28 cellular contexts compared by ENCODE assay signal in the genomic region with DNA sequence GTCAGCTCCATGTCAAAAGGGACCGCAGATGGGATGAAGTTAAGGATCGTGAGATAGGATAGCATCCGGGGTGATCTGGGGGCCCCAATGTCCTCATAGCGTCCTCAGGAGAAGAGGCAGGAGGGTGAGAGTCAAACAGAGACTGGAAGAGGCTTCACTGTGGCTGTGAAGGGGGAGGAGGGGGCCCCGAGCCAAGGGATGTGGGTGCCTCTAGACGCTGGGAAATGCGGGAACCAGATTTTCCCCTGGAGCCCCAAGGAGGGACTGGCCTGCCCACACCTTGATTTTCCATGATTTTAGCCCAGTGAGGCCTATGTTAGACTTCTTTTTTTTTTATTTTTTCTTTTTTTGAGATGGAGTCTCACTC.
"Had no signal": no experiment of that assay in that cellular context is flagged by ENCODE, and none has a peak within 500 bp of the region (broad histone marks: within the 10 kb centered on the region; RNA-seq: fewer than 3 reads in every experiment).

No MANE protein-coding gene starts in this region.

- H3K9ac ChIP-seq: neural progenitor cell had no signal

- ATAC-seq: left colon; left lung; lower lobe of right lung; natural killer cell; pancreas; right cardiac atrium; stimulated activated effector memory CD8-positive, alpha-beta T cell treated with anti-CD3 and anti-CD28 coated beads, Interleukin-12 subunit alpha, Interleukin-12 subunit beta, amount 100 ng/mL, for 72 hours; stimulated activated naive CD8-positive, alpha-beta T cell treated with anti-CD3 and anti-CD28 coated beads, Interleukin-15, Interleukin-2, amounts not matched to agents 100 U/mL and 50 U/mL, for 24 hours; upper lobe of right lung had no signal

- DNase-seq: hippocampal formation; immature natural killer cell; left colon; lower lobe of right lung; mammary epithelial cell; mesendoderm; naive B cell; natural killer cell; nephron progenitor cell; posterior cingulate gyrus; retina; sigmoid colon; small intestine; spleen; stimulated activated CD4-positive, alpha-beta T cell treated with anti-CD3 and anti-CD28 coated beads, Interleukin-4, amount 100 ng/mL, for 24 hours; stimulated activated naive CD8-positive, alpha-beta T cell treated with anti-CD3 and anti-CD28 coated beads, Interleukin-15, Interleukin-2, amounts not matched to agents 100 U/mL and 50 U/mL, for 24 hours; stomach; testis; thyroid gland; transverse colon; upper lobe of right lung had no signal

- H3K4me1 ChIP-seq: neural progenitor cell, prostate gland had no signal

- H3K27me3 Mint-ChIP-seq: naive B cell had no signal

- H3K36me3 Mint-ChIP-seq: immature natural killer cell; mesothelial cell of epicardium; natural killer cell; neural progenitor cell; stimulated activated effector memory CD8-positive, alpha-beta T cell treated with anti-CD3 and anti-CD28 coated beads, Interleukin-12 subunit alpha, Interleukin-12 subunit beta, amount 100 ng/mL, for 72 hours had no signal

- H3K9me3 ChIP-seq: left lung, lower lobe of right lung, pancreas, prostate gland, sigmoid colon, spleen, stomach, testis, thyroid gland, transverse colon, upper lobe of right lung had no signal

- H3K27me3 ChIP-seq: left lung, pancreas, sigmoid colon, spleen, stomach, testis, thyroid gland, transverse colon, upper lobe of right lung had no signal

- H3K27ac ChIP-seq: left lung, lower lobe of right lung, neural progenitor cell, pancreas, prostate gland, sigmoid colon, spleen, stomach, testis, thyroid gland, transverse colon, upper lobe of right lung had no signal

- H3K36me3 ChIP-seq: left lung, lower lobe of right lung, neural progenitor cell, pancreas, prostate gland, sigmoid colon, thyroid gland, transverse colon, upper lobe of right lung had no signal

- H3K27ac Mint-ChIP-seq: immature natural killer cell; mesothelial cell of epicardium; natural killer cell; nephron progenitor cell; neural progenitor cell; stimulated activated effector memory CD8-positive, alpha-beta T cell treated with anti-CD3 and anti-CD28 coated beads, Interleukin-12 subunit alpha, Interleukin-12 subunit beta, amount 100 ng/mL, for 72 hours had no signal

- H3K4me2 ChIP-seq: neural progenitor cell had no signal

- H3K4me3 ChIP-seq: left lung, lower lobe of right lung, neural progenitor cell, pancreas, prostate gland, sigmoid colon, spleen, stomach, testis, thyroid gland, transverse colon, upper lobe of right lung had no signal

- H3K9me3 Mint-ChIP-seq: immature natural killer cell; mesothelial cell of epicardium; naive B cell; natural killer cell; nephron progenitor cell; neural progenitor cell; stimulated activated effector memory CD8-positive, alpha-beta T cell treated with anti-CD3 and anti-CD28 coated beads, Interleukin-12 subunit alpha, Interleukin-12 subunit beta, amount 100 ng/mL, for 72 hours had no signal

- H3K4me3 Mint-ChIP-seq: immature natural killer cell; mesothelial cell of epicardium; natural killer cell; nephron progenitor cell; neural progenitor cell; stimulated activated effector memory CD8-positive, alpha-beta T cell treated with anti-CD3 and anti-CD28 coated beads, Interleukin-12 subunit alpha, Interleukin-12 subunit beta, amount 100 ng/mL, for 72 hours had no signal

- H3K4me1 Mint-ChIP-seq: immature natural killer cell had no signal
